In the genomic region with DNA sequence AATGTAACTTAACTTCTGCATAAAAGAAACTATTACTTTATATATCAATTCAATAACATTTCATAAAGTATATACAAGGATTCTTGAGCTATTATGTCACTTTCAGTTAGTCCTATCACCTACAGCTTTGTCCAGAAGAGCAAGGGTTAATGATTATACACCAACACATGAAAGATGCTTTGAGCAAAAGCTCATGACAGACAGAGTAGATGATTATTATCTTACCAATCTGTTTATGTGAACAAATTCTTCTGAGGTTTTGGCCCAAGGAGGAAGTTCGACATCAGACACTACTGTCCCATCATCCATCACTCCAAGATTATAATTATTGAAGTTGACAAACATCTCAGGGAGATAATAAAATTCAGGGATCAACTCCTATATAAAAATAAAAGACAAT, we compare ENCODE assay signal across 21 cellular contexts.
"Had no signal": no experiment of that assay in that cellular context is flagged by ENCODE, and none has a peak within 500 bp of the region (broad histone marks: within the 10 kb centered on the region; RNA-seq: fewer than 3 reads in every experiment).

No MANE protein-coding gene starts in this region.

- FAIRE-seq: colon, frontal cortex had no signal

- H3K9me3 Mint-ChIP-seq: activated naive CD8-positive, alpha-beta T cell treated with anti-CD3 and anti-CD28 coated beads, Interleukin-2, amount 10 ng/mL, durations not matched to agents 7 days and 5 days; brain; endodermal cell; naive thymus-derived CD8-positive, alpha-beta T cell; stimulated activated naive CD8-positive, alpha-beta T cell treated with anti-CD3 and anti-CD28 coated beads, Interleukin-15, Interleukin-2, amounts not matched to agents 100 ng/mL and 50 ng/mL, for 24 hours had no signal

- H3K4me1 Mint-ChIP-seq: activated naive CD8-positive, alpha-beta T cell treated with anti-CD3 and anti-CD28 coated beads, Interleukin-2, amount 10 ng/mL, durations not matched to agents 7 days and 5 days; endodermal cell; naive thymus-derived CD8-positive, alpha-beta T cell had no signal

- H3K36me3 ChIP-seq: prostate gland, right atrium auricular region, transverse colon, uterus had no signal

- H3K4me1 ChIP-seq: heart left ventricle, prostate gland, right atrium auricular region, transverse colon, uterus had no signal

- H3K4me3 Mint-ChIP-seq: activated naive CD8-positive, alpha-beta T cell treated with anti-CD3 and anti-CD28 coated beads, Interleukin-2, amount 10 ng/mL, durations not matched to agents 7 days and 5 days; brain; endodermal cell; naive thymus-derived CD8-positive, alpha-beta T cell; stimulated activated naive CD8-positive, alpha-beta T cell treated with anti-CD3 and anti-CD28 coated beads, Interleukin-15, Interleukin-2, amounts not matched to agents 100 ng/mL and 50 ng/mL, for 24 hours had no signal

- H3K27me3 ChIP-seq: heart left ventricle, right atrium auricular region, transverse colon, uterus had no signal

- H3K27me3 Mint-ChIP-seq: activated naive CD8-positive, alpha-beta T cell treated with anti-CD3 and anti-CD28 coated beads, Interleukin-2, amount 10 ng/mL, durations not matched to agents 7 days and 5 days; naive thymus-derived CD8-positive, alpha-beta T cell; stimulated activated naive CD8-positive, alpha-beta T cell treated with anti-CD3 and anti-CD28 coated beads, Interleukin-15, Interleukin-2, amounts not matched to agents 100 ng/mL and 50 ng/mL, for 24 hours had no signal

- ATAC-seq: heart left ventricle; left cardiac atrium; naive thymus-derived CD8-positive, alpha-beta T cell had no signal

- H3K27ac Mint-ChIP-seq: activated naive CD8-positive, alpha-beta T cell treated with anti-CD3 and anti-CD28 coated beads, Interleukin-2, amount 10 ng/mL, durations not matched to agents 7 days and 5 days; brain; endodermal cell; stimulated activated naive CD8-positive, alpha-beta T cell treated with anti-CD3 and anti-CD28 coated beads, Interleukin-15, Interleukin-2, amounts not matched to agents 100 ng/mL and 50 ng/mL, for 24 hours had no signal

- H3K27ac ChIP-seq: epithelial cell of prostate, heart left ventricle, prostate gland, right atrium auricular region, skin epidermis, transverse colon, uterus, VCaP had no signal

- H3K9me3 ChIP-seq: heart left ventricle, prostate gland, right atrium auricular region, transverse colon, uterus had no signal

- H3K4me3 ChIP-seq: heart left ventricle, prostate gland, right atrium auricular region, skin epidermis, transverse colon, uterus had no signal

- DNase-seq: activated CD4-positive, alpha-beta T cell treated with anti-CD3 and anti-CD28 coated beads, Interleukin-2, amount 50 U/mL, for 4 hours; activated naive CD4-positive, alpha-beta T cell; activated naive CD8-positive, alpha-beta T cell treated with anti-CD3 and anti-CD28 coated beads, Interleukin-2, amount 10 ng/mL, durations not matched to agents 7 days and 5 days; caudate nucleus; endodermal cell; heart left ventricle; left cardiac atrium; mesendoderm; naive thymus-derived CD8-positive, alpha-beta T cell; T-helper 2 cell; transverse colon; uterus had no signal
